Comparison of ENCODE assay signal across 20 cellular contexts in the genomic region with DNA sequence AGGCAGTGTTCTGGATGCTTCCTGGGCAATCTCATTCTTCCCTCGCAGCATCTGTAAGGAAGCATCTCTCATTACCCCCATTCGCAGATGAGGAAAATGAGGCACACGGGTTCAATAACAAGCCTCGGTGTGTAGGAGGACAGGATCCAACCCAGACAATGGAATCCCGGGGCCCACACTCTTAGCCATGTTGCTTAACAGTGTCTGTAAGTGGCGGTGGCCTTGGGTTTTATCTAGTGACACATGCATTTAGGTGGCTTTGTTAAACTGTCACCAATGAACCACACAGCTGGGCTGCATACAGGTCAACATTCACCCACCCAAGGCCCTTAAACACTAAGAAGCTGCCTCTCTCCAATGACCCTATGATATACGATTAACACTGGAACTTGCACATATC. TPM values are rescaled to one million over a fixed set of nuclear protein-coding genes. Genes with fewer than 3 reads are reported as not detected.
A peak's percentile ranks its signal among the peaks of the same experiment; 100 is the strongest.
DNase-seq lines count a peak whose midpoint lies in the region; ATAC-seq and TF ChIP-seq lines count a peak whose summit lies in the region.
"Had no signal": no experiment of that assay in that cellular context is flagged by ENCODE, and none has a peak within 500 bp of the region (broad histone marks: within the 10 kb centered on the region; RNA-seq: fewer than 3 reads in every experiment).

No MANE protein-coding gene starts in this region.

- H3K27me3 Mint-ChIP-seq in activated naive CD4-positive, alpha-beta T cell treated with anti-CD3 and anti-CD28 coated beads, Interleukin-2, amount 10 ng/mL, durations not matched to agents 7 days and 5 days, result no peaks in the 10 kb centered on the region
- no peaks in the 10 kb centered on the region for H3K27me3 Mint-ChIP-seq in activated T-helper 17 cell treated with anti-CD3 and anti-CD28 coated beads, Interleukin-2, amount 50 U/mL, for 72 hours

- H2BK5ac ChIP-seq in neuronal stem cell (ENCODE audit: low read length), result no peak overlapping the region

- H3K23ac ChIP-seq in neuronal stem cell (ENCODE audit: low read depth, low read length, poor library complexity), result no peak overlapping the region

- H3K9me3 Mint-ChIP-seq in activated naive CD4-positive, alpha-beta T cell treated with anti-CD3 and anti-CD28 coated beads, Interleukin-2, amount 10 ng/mL, durations not matched to agents 7 days and 5 days, result peaks cover 6% of the 10 kb centered on the region
- H3K9me3 Mint-ChIP-seq in activated naive CD4-positive, alpha-beta T cell treated with anti-CD3 and anti-CD28 coated beads, Interleukin-2, amount 50 U/mL, for 72 hours, result peaks cover 0 to 3% of the 10 kb centered on the region in 2 donors
- no peaks in the 10 kb centered on the region for H3K9me3 Mint-ChIP-seq in activated T-helper 17 cell treated with anti-CD3 and anti-CD28 coated beads, Interleukin-2, amount 50 U/mL, for 72 hours
- H3K9me3 Mint-ChIP-seq: T-helper 2 cell treated with Interferon-gamma antibody and Interleukin-4, amounts not matched to agents 5 μg/mL and 100 μg/mL, for 36 hours had no signal

- no peak for DNase-seq in activated naive CD4-positive, alpha-beta T cell treated with anti-CD3 and anti-CD28 coated beads, Interleukin-2, amount 10 ng/mL, durations not matched to agents 7 days and 5 days
- DNase-seq in activated naive CD4-positive, alpha-beta T cell treated with anti-CD3 and anti-CD28 coated beads, Interleukin-2, amount 50 U/mL, for 72 hours (ENCODE audit: low spot score in 2 of 2), result no peak
- DNase-seq in right lobe of liver (no peak), aorta (no peak), neuronal stem cell (ENCODE audit: low spot score) (no peak)
- DNase-seq: activated CD4-positive, CD25-positive, alpha-beta regulatory T cell; activated CD8-positive, alpha-beta T cell treated with anti-CD3 and anti-CD28 coated beads, Interleukin-2, amount 10 ng/mL, durations not matched to agents 7 days and 5 days; dorsolateral prefrontal cortex; left lung; NCI-H1436; NCI-H2171; NCI-H526; stimulated activated CD4-positive, alpha-beta T cell treated with anti-CD3 and anti-CD28 coated beads, Interleukin-4, amount 100 ng/mL, for 24 hours; uterus had no signal

- H3K36me3 Mint-ChIP-seq in activated naive CD4-positive, alpha-beta T cell treated with anti-CD3 and anti-CD28 coated beads, Interleukin-2, amount 10 ng/mL, durations not matched to agents 7 days and 5 days, result peaks cover 37% of the 10 kb centered on the region
- H3K36me3 Mint-ChIP-seq in activated naive CD4-positive, alpha-beta T cell treated with anti-CD3 and anti-CD28 coated beads, Interleukin-2, amount 50 U/mL, for 72 hours, result peaks cover 10 to 12% of the 10 kb centered on the region in 2 donors
- peaks cover 5% of the 10 kb centered on the region for H3K36me3 Mint-ChIP-seq in activated T-helper 17 cell treated with anti-CD3 and anti-CD28 coated beads, Interleukin-2, amount 50 U/mL, for 72 hours (ENCODE audit: low read depth)

- no peak overlapping the region for H3K4me3 Mint-ChIP-seq in activated naive CD4-positive, alpha-beta T cell treated with anti-CD3 and anti-CD28 coated beads, Interleukin-2, amount 10 ng/mL, durations not matched to agents 7 days and 5 days
- no peak overlapping the region for H3K4me3 Mint-ChIP-seq in activated T-helper 17 cell treated with anti-CD3 and anti-CD28 coated beads, Interleukin-2, amount 50 U/mL, for 72 hours
- H3K4me3 Mint-ChIP-seq: activated CD8-positive, alpha-beta T cell treated with anti-CD3 and anti-CD28 coated beads, Interleukin-2, amount 10 ng/mL, durations not matched to agents 7 days and 5 days; T-helper 2 cell treated with Interferon-gamma antibody and Interleukin-4, amounts not matched to agents 5 μg/mL and 100 μg/mL, for 36 hours had no signal

- H3K4me1 Mint-ChIP-seq in activated naive CD4-positive, alpha-beta T cell treated with anti-CD3 and anti-CD28 coated beads, Interleukin-2, amount 10 ng/mL, durations not matched to agents 7 days and 5 days, result peaks cover 72% of the 10 kb centered on the region
- H3K4me1 Mint-ChIP-seq in activated T-helper 17 cell treated with anti-CD3 and anti-CD28 coated beads, Interleukin-2, amount 50 U/mL, for 72 hours, result peaks cover 49% of the 10 kb centered on the region

- H3K27me3 ChIP-seq in right lobe of liver, result no peaks in the 10 kb centered on the region
- H3K27me3 ChIP-seq in stomach smooth muscle (ENCODE audit: control insufficient read depth in 1 of 2, insufficient read depth in 2 of 2, low read length in 2 of 2), result no peaks in the 10 kb centered on the region
- H3K27me3 ChIP-seq in aorta (ENCODE audit: control insufficient read depth in 1 of 2, insufficient read depth in 2 of 2, low read length in 1 of 2), result no peaks in the 10 kb centered on the region
- no peaks in the 10 kb centered on the region for H3K27me3 ChIP-seq in neuronal stem cell (ENCODE audit: control insufficient read depth in 3 of 3, insufficient read depth in 3 of 3, low read depth in 1 of 3, low read length in 3 of 3)
- H3K27me3 ChIP-seq: BLaER1, dorsolateral prefrontal cortex, left lung, uterus had no signal

- no peak for ATAC-seq in activated naive CD4-positive, alpha-beta T cell treated with anti-CD3 and anti-CD28 coated beads, Interleukin-2, amount 50 U/mL, for 72 hours
- no peak for ATAC-seq in right lobe of liver
- no peak for ATAC-seq in activated T-helper 17 cell treated with anti-CD3 and anti-CD28 coated beads, Interleukin-2, amount 50 U/mL, for 72 hours (replicated peaks)
- no peak for ATAC-seq in aorta (ENCODE audit: low FRiP score)
- ATAC-seq: activated CD8-positive, alpha-beta T cell treated with anti-CD3 and anti-CD28 coated beads, Interleukin-2, amount 10 ng/mL, durations not matched to agents 7 days and 5 days had no signal

- TF ChIP-seq CTCF in right lobe of liver (IDR thresholded peaks at IDR 0.05), result no peak

- no peak overlapping the region for H3K4me2 ChIP-seq in neuronal stem cell (ENCODE audit: insufficient read depth, low read length, poor library complexity, severe bottlenecking)
- H3K4me2 ChIP-seq: BLaER1 had no signal

- no peaks in the 10 kb centered on the region for H3K9me3 ChIP-seq in right lobe of liver
- no peaks in the 10 kb centered on the region for H3K9me3 ChIP-seq in stomach smooth muscle (ENCODE audit: control insufficient read depth in 2 of 2, low read length in 2 of 2)
- no peaks in the 10 kb centered on the region for H3K9me3 ChIP-seq in aorta (ENCODE audit: control insufficient read depth, low read length)
- peaks cover 0 to 6% of the 10 kb centered on the region in 2 donors for H3K9me3 ChIP-seq in neuronal stem cell (replicated peaks in 1 of 2; ENCODE audit: control insufficient read depth in 2 of 2, insufficient read depth in 1 of 2, low read depth in 1 of 2, low read length in 2 of 2)
- H3K9me3 ChIP-seq: BLaER1, left lung, uterus had no signal

- H3K4me1 ChIP-seq in right lobe of liver, result peaks cover 0 to 52% (median 11%) of the 10 kb centered on the region in 4 donors
- peaks cover 49% of the 10 kb centered on the region for H3K4me1 ChIP-seq in stomach smooth muscle (ENCODE audit: control insufficient read depth, insufficient read depth, low read length)
- H3K4me1 ChIP-seq in aorta (ENCODE audit: control insufficient read depth in 1 of 2, insufficient read depth in 2 of 2, low read length in 2 of 2), result peaks cover 7 to 9% of the 10 kb centered on the region in 2 donors
- peaks cover 25 to 35% of the 10 kb centered on the region in 2 donors for H3K4me1 ChIP-seq in neuronal stem cell (ENCODE audit: control insufficient read depth in 2 of 2, insufficient read depth in 1 of 2, low read depth in 1 of 2, low read length in 2 of 2)

- peak overlapping the region; percentile 71 for H3K27ac Mint-ChIP-seq in activated naive CD4-positive, alpha-beta T cell treated with anti-CD3 and anti-CD28 coated beads, Interleukin-2, amount 10 ng/mL, durations not matched to agents 7 days and 5 days
- no peak overlapping the region for H3K27ac Mint-ChIP-seq in activated naive CD4-positive, alpha-beta T cell treated with anti-CD3 and anti-CD28 coated beads, Interleukin-2, amount 50 U/mL, for 72 hours
- no peak overlapping the region for H3K27ac Mint-ChIP-seq in activated T-helper 17 cell treated with anti-CD3 and anti-CD28 coated beads, Interleukin-2, amount 50 U/mL, for 72 hours
- H3K27ac Mint-ChIP-seq: activated CD8-positive, alpha-beta T cell treated with anti-CD3 and anti-CD28 coated beads, Interleukin-2, amount 10 ng/mL, durations not matched to agents 7 days and 5 days; T-helper 2 cell treated with Interferon-gamma antibody and Interleukin-4, amounts not matched to agents 5 μg/mL and 100 μg/mL, for 36 hours had no signal

- WGBS in adipose tissue, 3 donors, result 72 to 83% (median 81%) methylated on average over 7 of the region's 7 CpGs
- WGBS in right lobe of liver (ENCODE audit: insufficient coverage, low coverage, low lambda C conversion rate, missing lambda C conversion rate), result 39% methylated on average over 5 of the region's 7 CpGs
- 83 to 90% methylated on average over 7 of the region's 7 CpGs for WGBS in aorta, 2 donors
- no CpG with 5 or more reads among the region's 7 CpGs for WGBS in neuronal stem cell (ENCODE audit: extremely low coverage in 2 of 2, insufficient read length in 2 of 2, insufficient replicate concordance in 1 of 2), 2 donors

- H3K4me3 ChIP-seq in right lobe of liver (no peak overlapping the region), stomach smooth muscle (ENCODE audit: low read length in 2 of 2) (no peak overlapping the region), aorta (ENCODE audit: low read length in 2 of 2) (no peak overlapping the region), neuronal stem cell (ENCODE audit: low read length in 2 of 2) (no peak overlapping the region)
- H3K4me3 ChIP-seq: BLaER1, left lung, skin epidermis, uterus had no signal

- no peak overlapping the region for H3K18ac ChIP-seq in neuronal stem cell (ENCODE audit: low read length)

- peak overlapping the region; percentile 11 for H3K27ac ChIP-seq in adipose tissue (ENCODE audit: low read depth, low read length)
- peak overlapping the region in 2 of 3 donors; percentile 35 to 47 for H3K27ac ChIP-seq in right lobe of liver
- peak overlapping the region; percentile 55 for H3K27ac ChIP-seq in stomach smooth muscle (ENCODE audit: low read length)
- no peak overlapping the region for H3K27ac ChIP-seq in aorta (ENCODE audit: low read depth in 1 of 2, low read length in 2 of 2)
- no peak overlapping the region for H3K27ac ChIP-seq in neuronal stem cell (replicated peaks; ENCODE audit: low read length)
- H3K27ac ChIP-seq: BLaER1 had no signal

- no peak overlapping the region for H2BK15ac ChIP-seq in neuronal stem cell (ENCODE audit: low read length)

- H3K36me3 ChIP-seq in right lobe of liver, result no peaks in the 10 kb centered on the region
- H3K36me3 ChIP-seq in stomach smooth muscle (ENCODE audit: control insufficient read depth in 2 of 2, insufficient read depth in 2 of 2, low read length in 2 of 2), result no peaks in the 10 kb centered on the region
- no peaks in the 10 kb centered on the region for H3K36me3 ChIP-seq in aorta (ENCODE audit: control insufficient read depth in 1 of 2, insufficient read depth in 2 of 2, low read length in 1 of 2)
- no peaks in the 10 kb centered on the region for H3K36me3 ChIP-seq in neuronal stem cell (replicated peaks in 1 of 2; ENCODE audit: control insufficient read depth in 2 of 2, insufficient read depth in 2 of 2, low read length in 2 of 2)
- H3K36me3 ChIP-seq: left lung, uterus had no signal

- H2BK120ac ChIP-seq in neuronal stem cell (ENCODE audit: low read depth, low read length), result no peak overlapping the region

- no peak overlapping the region for H4K8ac ChIP-seq in neuronal stem cell (ENCODE audit: low read depth, low read length)

- H3K9ac ChIP-seq in stomach smooth muscle (ENCODE audit: low read length in 2 of 2) (no peak overlapping the region), neuronal stem cell (ENCODE audit: low read depth, low read length, poor library complexity) (no peak overlapping the region)
- H3K9ac ChIP-seq: BLaER1 had no signal

- no peak overlapping the region for H3K4ac ChIP-seq in neuronal stem cell (ENCODE audit: low read length)

- no peak overlapping the region for H2AFZ ChIP-seq in neuronal stem cell (ENCODE audit: low read length)

- H4K91ac ChIP-seq in neuronal stem cell (ENCODE audit: low read depth, low read length, poor library complexity), result no peak overlapping the region

- H3K14ac ChIP-seq in neuronal stem cell (ENCODE audit: low read length), result no peak overlapping the region

- CTCF ChIA-PET in activated naive CD4-positive, alpha-beta T cell treated with anti-CD3 and anti-CD28 coated beads, Interleukin-2, amount 10 ng/mL, durations not matched to agents 7 days and 5 days (lab: Charles Lee), result no interaction called here

- no peaks in the 10 kb centered on the region for H3K79me1 ChIP-seq in neuronal stem cell (ENCODE audit: low read depth, low read length)

- H2BK12ac ChIP-seq in neuronal stem cell (ENCODE audit: low read length), result no peak overlapping the region

- no peak for TF ChIP-seq POLR2A in right lobe of liver (IDR thresholded peaks at IDR 0.05)

- intact Hi-C loops in right lobe of liver (cut with DNase I), result no loop called here
- intact Hi-C loops in aorta (cut with DNase I), result no loop called here

- no peak overlapping the region for H2AK5ac ChIP-seq in neuronal stem cell (ENCODE audit: low read depth, low read length)

RNA-seq across cellular contexts. Expression of a gene that starts 22.6 kb away (rescaled TPM):
- 10 to 100 TPM; 15.1 to 15.2 TPM for total RNA-seq in activated naive CD4-positive, alpha-beta T cell treated with anti-CD3 and anti-CD28 coated beads, Interleukin-2, amount 50 U/mL, for 72 hours
- polyA plus RNA-seq in adipose tissue, result 1 to 10 TPM; 1.5 to 9.3 (median 5.3) TPM
- 10 to 100 TPM in 1 of 6 experiments, 1 to 10 TPM in 5; 5.7 to 14.6 (median 7.8) TPM for total RNA-seq in right lobe of liver
- total RNA-seq in activated T-helper 17 cell treated with anti-CD3 and anti-CD28 coated beads, Interleukin-2, amount 50 U/mL, for 72 hours, result 10 to 100 TPM; 15.5 to 20.8 TPM
- 10 to 100 TPM; 33.2 to 42.5 TPM for total RNA-seq in aorta
- 1 to 10 TPM; 1.3 to 1.4 TPM for polyA plus RNA-seq in aorta
- 6.4 TPM for polyA plus RNA-seq in neuronal stem cell (2013, experiment 1 of 2)
- 6.5 TPM for polyA plus RNA-seq in neuronal stem cell (2013, experiment 2 of 2)

Comparison
In these comparisons a context has a peak if more than half of its experiments do, and no peak if none do; other contexts are left out.
1. H3K27ac ChIP-seq: peak in adipose tissue (single experiment), right lobe of liver (2 of 3) and stomach smooth muscle (single experiment); none in aorta (0 of 2) and neuronal stem cell (single experiment).